8 cellular contexts compared by ENCODE assay signal in the genomic region with DNA sequence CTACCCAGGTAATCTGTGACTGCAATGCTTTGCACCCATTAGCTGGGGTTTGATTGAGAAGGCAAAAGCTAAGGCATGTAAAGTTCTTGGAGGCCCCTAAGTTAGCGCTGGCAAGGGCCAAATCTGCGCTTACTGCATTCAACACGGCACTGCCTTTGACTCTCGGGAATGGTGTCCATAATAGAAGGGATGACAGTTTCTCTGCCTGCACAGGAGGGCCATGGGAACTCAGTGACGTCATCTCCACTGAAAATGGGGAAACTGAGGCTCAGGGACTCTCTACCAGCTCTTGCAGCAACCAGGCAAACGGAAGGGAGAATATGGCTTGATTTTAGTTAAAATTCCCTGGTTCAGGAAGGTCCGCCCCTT. TPM values are rescaled to one million over a fixed set of nuclear protein-coding genes. Genes with fewer than 3 reads are reported as not detected.
DNase-seq lines count a peak whose midpoint lies in the region; ATAC-seq and TF ChIP-seq lines count a peak whose summit lies in the region.

No MANE protein-coding gene starts in this region.

- no peaks in the 10 kb centered on the region for H3K36me3 ChIP-seq in RWPE2 (ENCODE audit: low read depth)
- no peaks in the 10 kb centered on the region for H3K36me3 ChIP-seq in fibroblast of lung (ENCODE audit: control insufficient read depth, insufficient read depth, low read length)
- peaks cover 0 to 8% of the 10 kb centered on the region in 2 donors for H3K36me3 ChIP-seq in psoas muscle (ENCODE audit: insufficient read depth in 1 of 2, low read depth in 1 of 2)

- H3K4me1 ChIP-seq in RWPE2 (ENCODE audit: insufficient read depth, poor library complexity, severe bottlenecking) (peaks cover 10% of the 10 kb centered on the region), fibroblast of lung (ENCODE audit: control insufficient read depth, extremely low read depth, insufficient read depth, low read length) (peaks cover 6% of the 10 kb centered on the region), psoas muscle (peaks cover 16% of the 10 kb centered on the region)

- H3K9ac ChIP-seq in fibroblast of lung (ENCODE audit: insufficient read depth, low read length): peak overlapping the region; percentile 87

- peak overlapping the region; percentile 99 for H3K4me2 ChIP-seq in fibroblast of lung (ENCODE audit: extremely low read depth, insufficient read depth, low read length)

- H3K27me3 ChIP-seq in RWPE2 (ENCODE audit: insufficient read depth, poor library complexity, severe bottlenecking) (no peaks in the 10 kb centered on the region), fibroblast of lung (ENCODE audit: control insufficient read depth, insufficient read depth, low read length) (no peaks in the 10 kb centered on the region), psoas muscle (ENCODE audit: insufficient read depth in 3 of 3, low read length in 2 of 3) (no peaks in the 10 kb centered on the region)

- peak overlapping the region; percentile 91 for H2AFZ ChIP-seq in fibroblast of lung (ENCODE audit: low read length)

- H3K4me3 ChIP-seq in GM12875 (ENCODE audit: low read depth, low read length) (peak overlapping the region; percentile 64), RWPE2 (ENCODE audit: severe bottlenecking) (peak overlapping the region; percentile 39), fibroblast of lung (replicated peaks in 1 of 4; ENCODE audit: control extremely low read depth in 1 of 4, insufficient read depth in 1 of 4, low read depth in 3 of 4, low read length in 4 of 4) (peak overlapping the region; percentile 56 to 79 (median 68)), psoas muscle (peak overlapping the region; percentile 71)

- intact Hi-C loops in psoas muscle (cut with DNase I): no loop called here

- H3K27ac ChIP-seq in RWPE2 (ENCODE audit: poor library complexity, severe bottlenecking): peak overlapping the region; percentile 76
- H3K27ac ChIP-seq in fibroblast of lung (ENCODE audit: insufficient read depth, low read length): peak overlapping the region; percentile 98
- H3K27ac ChIP-seq in psoas muscle: peak overlapping the region; percentile 92

- WGBS in psoas muscle, 3 donors: 12 to 20% (median 15%) methylated on average over 7 of the region's 7 CpGs

- ATAC-seq in RWPE2 (ENCODE audit: low read depth) (peak; percentile 4), psoas muscle (peak; percentile 10 to 40 (median 27)), HG02610 (IDR thresholded peaks at IDR 0.05; ENCODE audit: unreplicated experiment) (no peak), HG02588 (IDR thresholded peaks at IDR 0.05; ENCODE audit: unreplicated experiment) (no peak), GM19455 (IDR thresholded peaks at IDR 0.05; ENCODE audit: unreplicated experiment) (no peak)

- DNase-seq in RWPE2 (ENCODE audit: low spot score): no peak
- DNase-seq in fibroblast of lung (ENCODE audit: low read depth in 2 of 2): no peak
- peak in 1 of 2 donors; percentile 57 for DNase-seq in psoas muscle
- DNase-seq in central memory CD4-positive, alpha-beta T cell: no peak

- no peaks in the 10 kb centered on the region for H4K20me1 ChIP-seq in fibroblast of lung (ENCODE audit: control insufficient read depth, extremely low read depth, insufficient read depth, low read length)

- TF ChIP-seq CTCF in GM12875 (IDR thresholded peaks at IDR 0.05; ENCODE audit: borderline replicate concordance, insufficient read depth, low read depth, low read length) (no peak), RWPE2 (IDR thresholded peaks at IDR 0.05; ENCODE audit: poor library complexity, severe bottlenecking) (no peak), fibroblast of lung (conservative IDR thresholded peaks at IDR 0.05 in 1 of 2, IDR thresholded peaks at IDR 0.05 in 1 of 2; ENCODE audit: low read depth in 1 of 2, low read length in 2 of 2) (no peak), psoas muscle (IDR thresholded peaks at IDR 0.05) (no peak)

- H3K9me3 ChIP-seq in RWPE2 (ENCODE audit: severe bottlenecking) (no peaks in the 10 kb centered on the region), fibroblast of lung (ENCODE audit: control insufficient read depth, insufficient read depth, low read depth, low read length) (no peaks in the 10 kb centered on the region), psoas muscle (no peaks in the 10 kb centered on the region)

- H3K79me2 ChIP-seq in fibroblast of lung (ENCODE audit: control insufficient read depth, insufficient read depth, low read length): no peaks in the 10 kb centered on the region

RNA-seq across cellular contexts. Expression of gene SPATA24, which starts 0.5 kb away (rescaled TPM):
- total RNA-seq in fibroblast of lung (6.4 and 7.4 TPM in 2 replicates), psoas muscle (10 to 100 TPM in 2 of 4 donors, 1 to 10 TPM in 2; 6.7 to 14.6 (median 10.6) TPM)
- polyA plus RNA-seq in fibroblast of lung (5.3 and 5.6 TPM in 2 replicates), psoas muscle (10 to 100 TPM; 11.2 to 18.8 (median 18.3) TPM)
- polyA plus RNA-seq in fibroblast of lung (2012): 6.0 and 6.5 TPM in 2 replicates
- polyA minus RNA-seq in fibroblast of lung (ENCODE audit: low replicate concordance): 0.48 TPM in 1 of 2 replicates, not detected in the other

RNA-seq across cellular contexts. Expression of gene PROB1, which starts 8.5 kb away (rescaled TPM):
- 0.77 and 1.5 TPM in 2 replicates for total RNA-seq in fibroblast of lung
- 0.34 and 0.43 TPM in 2 replicates for polyA plus RNA-seq in fibroblast of lung
- polyA plus RNA-seq in fibroblast of lung (2012): 1.2 and 1.7 TPM in 2 replicates
- 0.16 and 1.4 TPM in 2 replicates for polyA minus RNA-seq in fibroblast of lung (ENCODE audit: low replicate concordance)
- 10 to 100 TPM; 42.3 to 86.7 (median 67.9) TPM for total RNA-seq in psoas muscle
- polyA plus RNA-seq in psoas muscle: 10 to 100 TPM; 15.2 to 31.3 (median 30.1) TPM

RNA-seq across cellular contexts. Expression of gene MZB1, which starts 13.7 kb away (rescaled TPM):
- total RNA-seq in fibroblast of lung (0.17 TPM in 1 of 2 replicates, not detected in the other), psoas muscle (1 to 10 TPM in 2 of 4 donors, under 1 TPM in 2; 0.57 to 1.2 (median 0.84) TPM)
- polyA plus RNA-seq in fibroblast of lung (not detected in 2 replicates), psoas muscle (under 1 TPM; 0.03 to 0.25 (median 0.25) TPM)
- not detected in 2 replicates for polyA plus RNA-seq in fibroblast of lung (2012)
- not detected in 2 replicates for polyA minus RNA-seq in fibroblast of lung (ENCODE audit: low replicate concordance)

RNA-seq across cellular contexts. Expression of gene SLC23A1, which starts 20.3 kb away (rescaled TPM):
- total RNA-seq in fibroblast of lung: not detected in 2 replicates
- polyA plus RNA-seq in fibroblast of lung: not detected in 2 replicates
- 0.05 TPM in 1 of 2 replicates, not detected in the other for polyA plus RNA-seq in fibroblast of lung (2012)
- not detected in 2 replicates for polyA minus RNA-seq in fibroblast of lung (ENCODE audit: low replicate concordance)
- total RNA-seq in psoas muscle: not detected
- under 1 TPM in 1 of 3 donors, not detected in 2; 0.03 TPM for polyA plus RNA-seq in psoas muscle

RNA-seq across cellular contexts. Expression of gene DNAJC18, which starts 35.9 kb away (rescaled TPM):
- total RNA-seq in fibroblast of lung: 12.6 and 13.6 TPM in 2 replicates
- polyA plus RNA-seq in fibroblast of lung: 9.4 and 14.6 TPM in 2 replicates
- 11.3 and 15.7 TPM in 2 replicates for polyA plus RNA-seq in fibroblast of lung (2012)
- 3.3 and 4.9 TPM in 2 replicates for polyA minus RNA-seq in fibroblast of lung (ENCODE audit: low replicate concordance)
- 10 to 100 TPM in 2 of 4 donors, 1 to 10 TPM in 2; 9.0 to 10.7 (median 10.2) TPM for total RNA-seq in psoas muscle
- polyA plus RNA-seq in psoas muscle: 10 to 100 TPM in 2 of 3 donors, 1 to 10 TPM in 1; 2.6 to 14.5 (median 13.7) TPM

Comparison
In these comparisons a context has a peak if more than half of its experiments do, and no peak if none do; other contexts are left out.
1. ATAC-seq: peak in RWPE2 (single experiment) and psoas muscle (4 of 4); none in HG02610 (single experiment), HG02588 (single experiment) and GM19455 (single experiment).
2. RNA of gene PROB1, which starts 8.5 kb away (total RNA-seq): 42.3 to 86.7 TPM in psoas muscle; 0.77 to 1.5 TPM in fibroblast of lung; every median in the first group is over 10 times any median in the second.
3. Peak in every context shown above with its lines, with median percentiles within 50 percentile points of each other: H3K4me3 ChIP-seq and H3K27ac ChIP-seq.